ENCODE assay signal across 19 cellular contexts in the genomic region with DNA sequence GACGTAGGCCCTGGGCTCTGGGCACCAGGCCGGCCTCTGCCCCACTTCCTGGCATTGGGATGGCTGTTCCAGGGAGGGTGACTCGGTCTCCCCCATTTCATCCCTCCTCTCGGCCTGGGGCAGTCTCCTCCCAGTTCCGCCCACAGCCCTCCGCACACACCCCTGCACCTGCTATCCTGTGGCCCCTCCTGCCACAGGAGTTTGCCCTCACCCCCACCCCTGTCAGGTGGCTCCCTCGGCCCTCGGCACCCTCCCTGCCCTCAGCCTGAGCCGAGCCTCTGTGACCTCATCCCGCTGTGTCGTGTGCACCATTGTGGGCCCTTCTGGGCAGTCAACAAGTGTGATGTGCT.
A peak's percentile ranks its signal among the peaks of the same experiment; 100 is the strongest.
DNase-seq lines count a peak whose midpoint lies in the region; ATAC-seq and TF ChIP-seq lines count a peak whose summit lies in the region.
"Had no signal": no experiment of that assay in that cellular context is flagged by ENCODE, and none has a peak within 500 bp of the region (broad histone marks: within the 10 kb centered on the region; RNA-seq: fewer than 3 reads in every experiment).

No MANE protein-coding gene starts in this region.

- H3K4me3 ChIP-seq in BLaER1 (no peak overlapping the region), H7 (ENCODE audit: insufficient read depth, low read depth, low read length) (no peak overlapping the region), tibial nerve (no peak overlapping the region)
- H3K4me3 ChIP-seq: Peyer's patch, SJSA1 had no signal

- peaks cover 39% of the 10 kb centered on the region for H3K9me3 ChIP-seq in BLaER1
- H3K9me3 ChIP-seq in tibial nerve = peaks cover 0 to 29% (median 5%) of the 10 kb centered on the region in 4 donors
- H3K9me3 ChIP-seq: SJSA1 had no signal

- peaks cover 66% of the 10 kb centered on the region for H3K4me1 ChIP-seq in BLaER1
- H3K4me1 ChIP-seq in tibial nerve = no peaks in the 10 kb centered on the region
- H3K4me1 ChIP-seq: Peyer's patch, SJSA1 had no signal

- 82 to 89% methylated on average over 10 to 11 of the region's 11 CpGs for WGBS in tibial nerve, 2 donors

- H3K27ac ChIP-seq in BLaER1 (0 out of 2 replicates have a peak overlapping the region, but pooled peaks have one; percentile 86), tibial nerve (no peak overlapping the region)
- H3K27ac ChIP-seq: Peyer's patch, SJSA1 had no signal

- no peak for TF ChIP-seq CTCF in tibial nerve (IDR thresholded peaks at IDR 0.05)

- TF ChIP-seq EP300 in tibial nerve (IDR thresholded peaks at IDR 0.05) = no peak

- H3K4me2 ChIP-seq in BLaER1 = peak overlapping the region; percentile 94; the same call in 1 of the 2 replicates

- TF ChIP-seq POLR2A in tibial nerve (IDR thresholded peaks at IDR 0.05) = no peak

- H3K27me3 ChIP-seq in BLaER1 (no peaks in the 10 kb centered on the region), H7 (ENCODE audit: control insufficient read depth, insufficient read depth, low read length) (no peaks in the 10 kb centered on the region), tibial nerve (peaks cover 0 to 4% of the 10 kb centered on the region in 2 donors)
- H3K27me3 ChIP-seq: BE2C, Peyer's patch, SJSA1 had no signal

- H4K20me1 ChIP-seq in BLaER1 = no peaks in the 10 kb centered on the region

- ATAC-seq in sciatic nerve = no peak
- no peak for ATAC-seq in HG03039 (IDR thresholded peaks at IDR 0.05; ENCODE audit: unreplicated experiment)
- ATAC-seq in GM18868 (IDR thresholded peaks at IDR 0.05; ENCODE audit: unreplicated experiment) = no peak

- H3K9ac ChIP-seq in BLaER1 = no peak overlapping the region

- DNase-seq in H7 (peak; percentile 43), islet precursor cell (peak; percentile 36), sciatic nerve (ENCODE audit: low spot score) (peak; percentile 39), tibial nerve (ENCODE audit: low spot score in 2 of 2) (no peak), UCSD-AML1 (lab: John Stamatoyannopoulos, UW; ENCODE audit: unreplicated experiment) (no peak)
- DNase-seq: BE2C, COR-L47, DMS79, HFFc6, KG1, NCI-H1092 treated with DMSO at 0.1 percent for 48 hours, NCI-H1436 treated with DMSO at 0.1 percent for 48 hours, NCI-H1930, NCI-H526 had no signal

- H3K36me3 ChIP-seq in BLaER1 = no peaks in the 10 kb centered on the region
- H3K36me3 ChIP-seq in H7 (replicated peaks; ENCODE audit: control insufficient read depth, insufficient read depth, low read length) = no peaks in the 10 kb centered on the region
- no peaks in the 10 kb centered on the region for H3K36me3 ChIP-seq in tibial nerve
- H3K36me3 ChIP-seq: BE2C, Peyer's patch, SJSA1 had no signal

- intact Hi-C loops in sciatic nerve (cut with DNase I) = no loop called here

Comparison
In these comparisons a context has a peak if more than half of its experiments do, and no peak if none do; other contexts are left out.
1. DNase-seq: peak in H7 (single experiment), islet precursor cell (single experiment) and sciatic nerve (single experiment); none in tibial nerve (0 of 2) and UCSD-AML1 (single experiment).